Comparison of ENCODE assay signal across 17 cellular contexts in genomic region chr4:708631-708933, GRCh38. TPM values are rescaled to one million over a fixed set of nuclear protein-coding genes. Genes with fewer than 3 reads are reported as not detected.
DNase-seq lines count a peak whose midpoint lies in the region; TF ChIP-seq lines count a peak whose summit lies in the region.
"Had no signal": no experiment of that assay in that cellular context is flagged by ENCODE, and none has a peak within 500 bp of the region (broad histone marks: within the 10 kb centered on the region; RNA-seq: fewer than 3 reads in every experiment).

No MANE protein-coding gene starts in this region.

- peaks cover 16% of the 10 kb centered on the region for H3K4me1 ChIP-seq in DOHH2 (ENCODE audit: control insufficient read depth, low read length)
- H3K4me1 ChIP-seq: BE2C had no signal

- intact Hi-C loops in dorsolateral prefrontal cortex (cut with DNase I): loop anchor here in 1 of 2 donors (10.0 kb wide), 1 partner anchor 226 kb away; the partner anchor contains the start of genes GAK and TMEM175

- TF ChIP-seq POLR2A in erythroblast (IDR thresholded peaks at IDR 0.05; ENCODE audit: low read length): no peak

- H3K27ac ChIP-seq in DOHH2 (ENCODE audit: low read depth, low read length) (no peak overlapping the region), dorsolateral prefrontal cortex (no peak overlapping the region), neural cell (ENCODE audit: low read length) (no peak overlapping the region)
- H3K27ac ChIP-seq: ovary, PC-9, thoracic aorta had no signal

- H3K36me3 ChIP-seq in DOHH2 (ENCODE audit: control insufficient read depth, low read length): peaks cover 38% of the 10 kb centered on the region
- no peaks in the 10 kb centered on the region for H3K36me3 ChIP-seq in neural cell (ENCODE audit: insufficient read depth, low read length)
- H3K36me3 ChIP-seq: ovary, thoracic aorta had no signal

- H3K4me2 ChIP-seq in DOHH2 (ENCODE audit: low read length): 0 out of 2 replicates have a peak overlapping the region, but pooled peaks have one; percentile 12
- peak overlapping the region; percentile 51 for H3K4me2 ChIP-seq in neural cell (ENCODE audit: low read length)
- H3K4me2 ChIP-seq: PC-9 had no signal

- H3K27me3 ChIP-seq in DOHH2 (ENCODE audit: control insufficient read depth, low read length): no peaks in the 10 kb centered on the region
- H3K27me3 ChIP-seq in dorsolateral prefrontal cortex: no peaks in the 10 kb centered on the region
- no peaks in the 10 kb centered on the region for H3K27me3 ChIP-seq in neural cell (ENCODE audit: insufficient read depth, low read depth, low read length)
- H3K27me3 ChIP-seq: BE2C, ovary had no signal

- H3K9me3 ChIP-seq in DOHH2 (ENCODE audit: control insufficient read depth, insufficient read depth, low read length) (no peaks in the 10 kb centered on the region), neural cell (ENCODE audit: low read length) (no peaks in the 10 kb centered on the region)
- H3K9me3 ChIP-seq: BE2C, ovary, thoracic aorta had no signal

- no peaks in the 10 kb centered on the region for H3K9me2 ChIP-seq in DOHH2 (replicated peaks; ENCODE audit: control insufficient read depth, low read length)
- no peaks in the 10 kb centered on the region for H3K9me2 ChIP-seq in neural cell (ENCODE audit: insufficient read depth, low read length)

- H3K79me2 ChIP-seq in DOHH2 (ENCODE audit: control insufficient read depth, low read length) (peaks cover 78% of the 10 kb centered on the region), neural cell (replicated peaks; ENCODE audit: insufficient read depth, low read length) (peaks cover 68% of the 10 kb centered on the region)

- H2AFZ ChIP-seq in neural cell (ENCODE audit: low read depth, low read length): no peak overlapping the region
- H2AFZ ChIP-seq: PC-9 had no signal

- TF ChIP-seq EP300 in neural cell (conservative IDR thresholded peaks at IDR 0.05; ENCODE audit: poor library complexity, severe bottlenecking): no peak

- H3K9ac ChIP-seq in neural cell (ENCODE audit: low read length): no peak overlapping the region

- H4K20me1 ChIP-seq in DOHH2 (ENCODE audit: control insufficient read depth, insufficient read depth, low read depth, low read length): peaks cover 10% of the 10 kb centered on the region; the same call in 1 of the 2 replicates
- H4K20me1 ChIP-seq in neural cell (ENCODE audit: insufficient read depth): peaks cover 20% of the 10 kb centered on the region

- TF ChIP-seq CTCF in AG10803 (conservative IDR thresholded peaks at IDR 0.05; ENCODE audit: low read length) (no peak), DOHH2 (IDR thresholded peaks at IDR 0.05; ENCODE audit: low read depth, low read length, poor library complexity, severe bottlenecking) (no peak), dorsolateral prefrontal cortex (IDR thresholded peaks at IDR 0.05 in 54 of 56, conservative IDR thresholded peaks at IDR 0.05 in 2 of 56; ENCODE audit: low read depth in 1 of 56, partially characterized antibody in 56 of 56) (no peak), neural cell (IDR thresholded peaks at IDR 0.05; ENCODE audit: poor library complexity, severe bottlenecking) (no peak)

- peaks cover 3% of the 10 kb centered on the region; the same call in 1 of the 2 replicates for H3F3A ChIP-seq in DOHH2 (ENCODE audit: control insufficient read depth, insufficient read depth)
- H3F3A ChIP-seq in neural cell (ENCODE audit: insufficient read depth, low read length, poor library complexity, severe bottlenecking): peaks cover 6% of the 10 kb centered on the region

- no peak for DNase-seq in AG10803 (ENCODE audit: low read depth)
- no peak for DNase-seq in dorsolateral prefrontal cortex
- no peak for DNase-seq in NCI-H128 (lab: John Stamatoyannopoulos, UW; ENCODE audit: unreplicated experiment)
- no peak for DNase-seq in erythroblast (lab: John Stamatoyannopoulos, UW)
- no peak for DNase-seq in activated T-cell treated with anti-CD3 and anti-CD28 coated beads for 4 hours
- DNase-seq in Ammon's horn (ENCODE audit: low spot score): no peak
- DNase-seq: activated CD8-positive, alpha-beta T cell treated with anti-CD3 and anti-CD28 coated beads for 36 hours; BE2C; KG1; NCI-H1092 treated with DMSO at 0.1 percent for 48 hours; NCI-H748 treated with DMSO at 0.1 percent for 48 hours; ovary; PC-9 had no signal

- TF ChIP-seq RAD21 in neural cell (conservative IDR thresholded peaks at IDR 0.05): no peak

- H3K4me3 ChIP-seq in AG10803 (ENCODE audit: low read length) (peak overlapping the region; percentile 17), DOHH2 (ENCODE audit: low read length) (no peak overlapping the region), dorsolateral prefrontal cortex (peak overlapping the region in 30 of 59 donors; percentile 3 to 87 (median 22)), neural cell (ENCODE audit: low read length) (peak overlapping the region; percentile 80)
- H3K4me3 ChIP-seq: ovary, PC-9, skin epidermis had no signal

TF ChIP-seq in neural cell, 6 proteins besides CTCF, POLR2A, EP300 and RAD21:
- TF ChIP-seq EZH2 (IDR thresholded peaks at IDR 0.05; ENCODE audit: borderline replicate concordance, insufficient read depth, low read length, poor library complexity, severe bottlenecking): no peak
- TF ChIP-seq SMC3 (conservative IDR thresholded peaks at IDR 0.05; ENCODE audit: poor library complexity): no peak

RNA-seq across cellular contexts. Expression of gene PCGF3, which starts 3.0 kb away (rescaled TPM):
- total RNA-seq in dorsolateral prefrontal cortex: 10 to 100 TPM; 32.0 to 54.7 (median 45.0) TPM
- 117 and 131 TPM in 2 replicates for polyA plus RNA-seq in neural cell
- polyA minus RNA-seq in neural cell: 130 and 145 TPM in 2 replicates

RNA-seq across cellular contexts. Expression of gene SLC49A3, which starts 19.6 kb away (rescaled TPM):
- total RNA-seq in dorsolateral prefrontal cortex: 10 to 100 TPM in 10 of 120 experiments, 1 to 10 TPM in 110; 2.7 to 12.4 (median 5.8) TPM
- polyA plus RNA-seq in neural cell: not detected in 2 replicates
- not detected in 2 replicates for polyA minus RNA-seq in neural cell

RNA-seq across cellular contexts. Expression of gene MYL5, which starts 34.2 kb away (rescaled TPM):
- total RNA-seq in dorsolateral prefrontal cortex: 10 to 100 TPM in 92 of 120 experiments, 1 to 10 TPM in 28; 5.0 to 32.6 (median 13.8) TPM
- 15.1 and 18.3 TPM in 2 replicates for polyA plus RNA-seq in neural cell
- 9.5 and 11.4 TPM in 2 replicates for polyA minus RNA-seq in neural cell

RNA-seq across cellular contexts. Expression of gene ATP5ME, which starts 34.5 kb away (rescaled TPM):
- total RNA-seq in dorsolateral prefrontal cortex: 100 to 1,000 TPM; 167 to 373 (median 261) TPM
- 156 and 276 TPM in 2 replicates for polyA plus RNA-seq in neural cell
- 34.8 and 38.3 TPM in 2 replicates for polyA minus RNA-seq in neural cell
